ENCODE assay signal across 10 cellular contexts in the genomic region with DNA sequence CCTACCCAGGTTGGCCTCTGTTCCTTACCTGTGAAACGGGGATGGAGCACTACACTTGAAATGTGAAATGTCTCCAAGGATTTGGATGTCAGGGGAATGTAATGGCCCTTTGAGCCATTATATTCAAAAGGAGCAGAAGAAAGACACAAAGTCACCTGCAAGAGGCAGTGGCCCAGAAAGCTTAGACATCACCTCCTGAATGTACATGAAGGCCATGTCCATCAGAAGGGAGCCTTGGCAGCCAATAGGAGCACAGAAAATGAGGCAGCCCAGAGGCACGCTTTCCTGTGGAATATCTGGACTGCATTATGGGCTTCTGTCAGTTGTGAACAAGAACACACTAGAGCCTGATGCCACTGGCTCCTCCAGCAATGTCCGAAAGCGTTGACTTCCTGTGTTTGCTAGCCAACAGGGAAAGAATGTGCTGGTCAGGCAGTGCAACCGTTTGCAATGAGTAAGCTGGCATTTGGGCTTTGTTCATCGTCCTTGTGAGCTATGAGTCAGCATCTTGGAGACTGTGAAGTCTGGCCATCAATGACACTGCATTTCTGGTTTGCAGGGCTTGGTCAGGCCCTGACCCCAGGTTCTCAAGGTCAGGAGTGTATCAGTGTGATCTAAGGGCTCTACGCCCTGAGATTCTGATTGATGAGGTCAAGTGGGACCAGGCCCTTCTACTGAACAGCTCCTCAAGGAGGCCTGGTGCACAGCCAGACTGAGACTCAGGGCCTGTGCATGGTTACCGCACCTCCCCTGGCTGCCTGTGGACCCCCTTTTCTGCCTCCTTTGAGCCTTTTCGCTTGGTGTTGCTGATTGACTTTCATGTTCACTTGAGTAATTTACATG.
DNase-seq lines count a peak whose midpoint lies in the region; ATAC-seq and TF ChIP-seq lines count a peak whose summit lies in the region.
"Had no signal": no experiment of that assay in that cellular context is flagged by ENCODE, and none has a peak within 500 bp of the region (broad histone marks: within the 10 kb centered on the region; RNA-seq: fewer than 3 reads in every experiment).

No MANE protein-coding gene starts in this region.

- CTCF ChIA-PET in mammary epithelial cell (lab: Charles Lee; ENCODE audit: low non-redundant PET), result interaction anchor here (0.5 to 0.6 kb wide), 2 partner anchors 133 to 409 kb away, joined by 3 to 6 read pairs; no protein-coding TSS in a partner anchor

- intact Hi-C loops in Right ventricle myocardium inferior (cut with DNase I) (no loop called here), left ventricle myocardium inferior (cut with micrococcal nuclease) (no loop called here), mammary epithelial cell (cut with micrococcal nuclease) (loop anchor here (10.0 kb wide), 1 partner anchor 729 kb away; no protein-coding TSS in a partner anchor), lower lobe of right lung (cut with DNase I) (no loop called here)

- H3K9me3 ChIP-seq in left ventricle myocardium inferior (replicated peaks) (no peaks in the 10 kb centered on the region), mammary epithelial cell (replicated peaks; ENCODE audit: insufficient read depth, low read length) (no peaks in the 10 kb centered on the region), lower lobe of right lung (no peaks in the 10 kb centered on the region)

- no peak overlapping the region for H3K9ac ChIP-seq in mammary epithelial cell (ENCODE audit: insufficient read depth, low read length)

- H3K27me3 Mint-ChIP-seq in stimulated activated naive CD8-positive, alpha-beta T cell treated with anti-CD3 and anti-CD28 coated beads, Interleukin-15, amount 100 ng/mL, for 72 hours, result peaks cover 7% of the 10 kb centered on the region

- dilution Hi-C loops in mammary epithelial cell (cut with HindIII; ENCODE audit: low sequenced_read_pairs), result no loop called here

- H3K4me3 ChIP-seq in left ventricle myocardium inferior (no peak overlapping the region), mammary epithelial cell (replicated peaks in 1 of 3; ENCODE audit: insufficient read depth in 1 of 3, low read depth in 2 of 3, low read length in 3 of 3) (no peak overlapping the region), lower lobe of right lung (no peak overlapping the region)

- H3K4me2 ChIP-seq in mammary epithelial cell (ENCODE audit: insufficient read depth, low read depth, low read length), result peak overlapping the region; percentile 44

- no peaks in the 10 kb centered on the region for H3K9me3 Mint-ChIP-seq in stimulated activated naive CD8-positive, alpha-beta T cell treated with anti-CD3 and anti-CD28 coated beads, Interleukin-15, amount 100 ng/mL, for 72 hours

- H3K4me1 ChIP-seq in left ventricle myocardium inferior (peaks cover 19% of the 10 kb centered on the region), mammary epithelial cell (ENCODE audit: insufficient read depth, low read length) (peaks cover 20% of the 10 kb centered on the region), lower lobe of right lung (peaks cover 12% of the 10 kb centered on the region)

- H3K27me3 ChIP-seq in left ventricle myocardium inferior (ENCODE audit: low read depth) (no peaks in the 10 kb centered on the region), mammary epithelial cell (ENCODE audit: insufficient read depth, low read length) (no peaks in the 10 kb centered on the region), lower lobe of right lung (ENCODE audit: low read depth) (no peaks in the 10 kb centered on the region)

- H3K79me2 ChIP-seq in mammary epithelial cell (ENCODE audit: insufficient read depth, low read length), result no peaks in the 10 kb centered on the region

- H3K27ac Mint-ChIP-seq in stimulated activated naive CD8-positive, alpha-beta T cell treated with anti-CD3 and anti-CD28 coated beads, Interleukin-15, amount 100 ng/mL, for 72 hours, result peak overlapping the region in 1 of 2 donors; percentile 14
- H3K27ac Mint-ChIP-seq: CD4-positive, CD25-positive, alpha-beta regulatory T cell had no signal

- BruUV-seq in mammary epithelial cell (replicated peaks; lab: Mats Ljungman, UMichigan), result TSS peak; percentile 84

- H3K36me3 ChIP-seq in left ventricle myocardium inferior, result no peaks in the 10 kb centered on the region
- no peaks in the 10 kb centered on the region for H3K36me3 ChIP-seq in mammary epithelial cell (ENCODE audit: insufficient read depth, low read length)
- H3K36me3 ChIP-seq in lower lobe of right lung, result no peaks in the 10 kb centered on the region

- in situ Hi-C loops in mammary epithelial cell (cut with MboI; ENCODE audit: low sequenced_read_pairs in 2 of 2) (no loop called here), G401 (cut with HindIII; ENCODE audit: low sequenced_read_pairs) (no loop called here)

- WGBS in mammary epithelial cell (ENCODE audit: low coverage, missing lambda C conversion rate), result 49% methylated on average over 9 of the region's 9 CpGs

- H3K27ac ChIP-seq in left ventricle myocardium inferior (replicated peaks) (no peak overlapping the region), mammary epithelial cell (ENCODE audit: insufficient read depth, low read depth, low read length) (peak overlapping the region; percentile 51), lower lobe of right lung (peak overlapping the region; percentile 57)

- peak overlapping the region; percentile 62 for H2AFZ ChIP-seq in mammary epithelial cell (ENCODE audit: low read depth, low read length)

- no peak for TF ChIP-seq CTCF in left ventricle myocardium inferior (IDR thresholded peaks at IDR 0.05; ENCODE audit: borderline replicate concordance)
- no peak for TF ChIP-seq CTCF in mammary epithelial cell (conservative IDR thresholded peaks at IDR 0.05 in 1 of 2, IDR thresholded peaks at IDR 0.05 in 1 of 2; ENCODE audit: extremely low read depth in 1 of 2, insufficient read depth in 1 of 2, low read depth in 1 of 2, low read length in 2 of 2)
- no peak for TF ChIP-seq CTCF in lower lobe of right lung (IDR thresholded peaks at IDR 0.05)

- DNase-seq in Right ventricle myocardium inferior (ENCODE audit: missing footprints) (no peak), left ventricle myocardium inferior (no peak), mammary epithelial cell (peak; percentile 92), lower lobe of right lung (peak; percentile 52), NCI-H2227 treated with DMSO at 0.1 percent for 48 hours (lab: John Stamatoyannopoulos, UW) (no peak), G401 (ENCODE audit: low spot score) (no peak)
- DNase-seq in stimulated activated naive CD8-positive, alpha-beta T cell treated with anti-CD3 and anti-CD28 coated beads, Interleukin-15, amount 100 ng/mL, for 72 hours, result no peak
- DNase-seq: CD4-positive, CD25-positive, alpha-beta regulatory T cell; NCI-H1930 had no signal

- H3K4me1 Mint-ChIP-seq in stimulated activated naive CD8-positive, alpha-beta T cell treated with anti-CD3 and anti-CD28 coated beads, Interleukin-15, amount 100 ng/mL, for 72 hours, result peaks cover 5% of the 10 kb centered on the region
- H3K4me1 Mint-ChIP-seq: CD4-positive, CD25-positive, alpha-beta regulatory T cell had no signal

- no peak overlapping the region for H3K4me3 Mint-ChIP-seq in stimulated activated naive CD8-positive, alpha-beta T cell treated with anti-CD3 and anti-CD28 coated beads, Interleukin-15, amount 100 ng/mL, for 72 hours
- H3K4me3 Mint-ChIP-seq: CD4-positive, CD25-positive, alpha-beta regulatory T cell had no signal

- H4K20me1 ChIP-seq in mammary epithelial cell (ENCODE audit: insufficient read depth, low read length), result no peaks in the 10 kb centered on the region

- ATAC-seq in Right ventricle myocardium inferior, result peak; percentile 43
- ATAC-seq in lower lobe of right lung, result peak; percentile 88 to 89
- no peak for ATAC-seq in GM19351 (IDR thresholded peaks at IDR 0.05; ENCODE audit: unreplicated experiment)
- no peak for ATAC-seq in stimulated activated naive CD8-positive, alpha-beta T cell treated with anti-CD3 and anti-CD28 coated beads, Interleukin-15, amount 100 ng/mL, for 72 hours

Comparison
In these comparisons a context has a peak if more than half of its experiments do, and no peak if none do; other contexts are left out.
1. ATAC-seq: peak in Right ventricle myocardium inferior (single experiment) and lower lobe of right lung (2 of 2); none in GM19351 (single experiment) and stimulated activated naive CD8-positive, alpha-beta T cell treated with anti-CD3 and anti-CD28 coated beads, Interleukin-15, amount 100 ng/mL, for 72 hours (single experiment).
2. DNase-seq: peak in mammary epithelial cell (single experiment) and lower lobe of right lung (single experiment); none in Right ventricle myocardium inferior (single experiment), left ventricle myocardium inferior (single experiment), stimulated activated naive CD8-positive, alpha-beta T cell treated with anti-CD3 and anti-CD28 coated beads, Interleukin-15, amount 100 ng/mL, for 72 hours (0 of 2), NCI-H2227 treated with DMSO at 0.1 percent for 48 hours (single experiment) and G401 (single experiment).